Comparison of ENCODE assay signal across 32 cellular contexts in genomic region chr20:62112368-62112767, GRCh38. TPM values are rescaled to one million over a fixed set of nuclear protein-coding genes. Genes with fewer than 3 reads are reported as not detected.
DNase-seq lines count a peak whose midpoint lies in the region; ATAC-seq, FAIRE-seq and TF ChIP-seq lines count a peak whose summit lies in the region.
"Had no signal": no experiment of that assay in that cellular context is flagged by ENCODE, and none has a peak within 500 bp of the region (broad histone marks: within the 10 kb centered on the region; RNA-seq: fewer than 3 reads in every experiment).

No MANE protein-coding gene starts in this region.

- no peak overlapping the region for H3K23ac ChIP-seq in neuronal stem cell (ENCODE audit: low read depth, low read length, poor library complexity)

- CTCF ChIA-PET in HepG2 (lab: Yijun Ruan, JAX; ENCODE audit: low intra/inter-chr PET ratio, low total read pairs), result no interaction called here

- H3K79me2 ChIP-seq in HepG2 (ENCODE audit: insufficient read depth, low read length) (no peaks in the 10 kb centered on the region), osteoblast (ENCODE audit: insufficient read depth, low read length) (no peaks in the 10 kb centered on the region)

- POLR2A ChIA-PET in HepG2 (lab: Yijun Ruan, JAX), result interaction anchor here (1.1 to 1.7 kb wide), 2 partner anchors 9 to 45 kb away, joined by 3 to 4 read pairs; partner anchors contain the start of gene LSM14B

- H2AK5ac ChIP-seq in neuronal stem cell (ENCODE audit: low read depth, low read length), result no peak overlapping the region

- H2BK120ac ChIP-seq in neuronal stem cell (ENCODE audit: low read depth, low read length), result no peak overlapping the region

- H3K4me2 ChIP-seq in HepG2 (ENCODE audit: low read depth, low read length) (no peak overlapping the region), BLaER1 (no peak overlapping the region), neuronal stem cell (ENCODE audit: insufficient read depth, low read length, poor library complexity, severe bottlenecking) (no peak overlapping the region), osteoblast (ENCODE audit: insufficient read depth, low read length) (no peak overlapping the region)
- H3K4me2 ChIP-seq: A549; BLaER1 treated with 17β-estradiol and CSF1 and Interleukin-3, amounts not matched to agents 10 nM and 100 nM had no signal

- 36% methylated on average over 6 of the region's 6 CpGs for WGBS in HepG2 (ENCODE audit: low lambda C conversion rate)
- no CpG with 5 or more reads among the region's 6 CpGs for WGBS in right lobe of liver (ENCODE audit: insufficient coverage, low coverage, low lambda C conversion rate, missing lambda C conversion rate)
- no CpG with 5 or more reads among the region's 6 CpGs for WGBS in neuronal stem cell (ENCODE audit: extremely low coverage in 2 of 2, insufficient read length in 2 of 2, insufficient replicate concordance in 1 of 2), 2 donors
- WGBS in thyroid gland, 2 donors, result 93 to 94% methylated on average over 2 to 3 of the region's 6 CpGs

- TF ChIP-seq EP300 in HepG2 (IDR thresholded peaks at IDR 0.05; ENCODE audit: low read depth in 2 of 2, low read length in 2 of 2) (no peak), HepG2 (CRISPR knock-in tag; IDR thresholded peaks at IDR 0.05; ENCODE audit: borderline replicate concordance) (no peak)

- H2AFZ ChIP-seq in HepG2 (ENCODE audit: low read length) (no peak overlapping the region), neuronal stem cell (ENCODE audit: low read length) (no peak overlapping the region), osteoblast (ENCODE audit: low read length) (no peak overlapping the region)

- H3K9ac ChIP-seq in HepG2 (ENCODE audit: insufficient read depth, low read depth, low read length), result no peak overlapping the region
- H3K9ac ChIP-seq in BLaER1, result no peak overlapping the region
- H3K9ac ChIP-seq in neuronal stem cell (ENCODE audit: low read depth, low read length, poor library complexity), result no peak overlapping the region
- H3K9ac ChIP-seq: BLaER1 treated with 17β-estradiol and CSF1 and Interleukin-3, amounts not matched to agents 10 nM and 100 nM had no signal

- H3K14ac ChIP-seq in neuronal stem cell (ENCODE audit: low read length), result peak overlapping the region; percentile 56

- intact Hi-C loops in HepG2 (cut with micrococcal nuclease; ENCODE audit: unreplicated experiment), result no loop called here
- intact Hi-C loops in right lobe of liver (cut with DNase I), result no loop called here
- intact Hi-C loops in thyroid gland (cut with DNase I), result no loop called here

- no peak for FAIRE-seq in HepG2 (lab: Jason Lieb, UNC)
- FAIRE-seq: A204.1, A549, D721Med had no signal

- H3K4me1 ChIP-seq in HepG2 (ENCODE audit: insufficient read depth, low read length) (peaks cover 17% of the 10 kb centered on the region), right lobe of liver (no peaks in the 10 kb centered on the region), BLaER1 (peaks cover 6% of the 10 kb centered on the region), neuronal stem cell (ENCODE audit: control insufficient read depth in 2 of 2, insufficient read depth in 1 of 2, low read depth in 1 of 2, low read length in 2 of 2) (peaks cover 5 to 7% of the 10 kb centered on the region in 2 donors), osteoblast (ENCODE audit: insufficient read depth, low read length) (no peaks in the 10 kb centered on the region), thyroid gland (no peaks in the 10 kb centered on the region)
- H3K4me1 ChIP-seq: A549, BE2C, Caco-2 had no signal

- no peaks in the 10 kb centered on the region for H3K79me1 ChIP-seq in neuronal stem cell (ENCODE audit: low read depth, low read length)

- no peak overlapping the region for H4K91ac ChIP-seq in neuronal stem cell (ENCODE audit: low read depth, low read length, poor library complexity)

- peaks cover 35% of the 10 kb centered on the region for H3K9me3 ChIP-seq in HepG2 (ENCODE audit: low read length)
- H3K9me3 ChIP-seq in right lobe of liver, result peaks cover 0 to 13% (median 0%) of the 10 kb centered on the region in 4 donors
- H3K9me3 ChIP-seq in BLaER1, result peaks cover 86% of the 10 kb centered on the region
- H3K9me3 ChIP-seq in neuronal stem cell (replicated peaks in 1 of 2; ENCODE audit: control insufficient read depth in 2 of 2, insufficient read depth in 1 of 2, low read depth in 1 of 2, low read length in 2 of 2), result peaks cover 9 to 38% of the 10 kb centered on the region in 2 donors
- H3K9me3 ChIP-seq in osteoblast (ENCODE audit: low read depth, low read length), result peaks cover 11% of the 10 kb centered on the region
- H3K9me3 ChIP-seq in thyroid gland, result no peaks in the 10 kb centered on the region

- H3K27me3 ChIP-seq in HepG2 (ENCODE audit: control insufficient read depth in 1 of 2, insufficient read depth in 2 of 2, low read length in 2 of 2) (peaks cover 6 to 32% of the 10 kb centered on the region in 2 experiments), right lobe of liver (no peaks in the 10 kb centered on the region), BLaER1 (no peaks in the 10 kb centered on the region), neuronal stem cell (ENCODE audit: control insufficient read depth in 3 of 3, insufficient read depth in 3 of 3, low read depth in 1 of 3, low read length in 3 of 3) (no peaks in the 10 kb centered on the region), osteoblast (ENCODE audit: insufficient read depth, low read length) (peaks cover 17% of the 10 kb centered on the region), thyroid gland (no peaks in the 10 kb centered on the region)
- H3K27me3 ChIP-seq: BE2C; BLaER1 treated with 17β-estradiol and CSF1 and Interleukin-3, amounts not matched to agents 10 nM and 100 nM had no signal

- ATAC-seq in HepG2 (no peak), right lobe of liver (no peak)
- ATAC-seq: A549; CD8-positive, alpha-beta T cell had no signal

- H4K20me1 ChIP-seq in HepG2 (ENCODE audit: insufficient read depth, low read length) (no peaks in the 10 kb centered on the region), BLaER1 (no peaks in the 10 kb centered on the region), osteoblast (ENCODE audit: insufficient read depth, low read length) (no peaks in the 10 kb centered on the region)
- H4K20me1 ChIP-seq: BLaER1 treated with 17β-estradiol and CSF1 and Interleukin-3, amounts not matched to agents 10 nM and 100 nM had no signal

- H2BK12ac ChIP-seq in neuronal stem cell (ENCODE audit: low read length), result no peak overlapping the region

- H3K4ac ChIP-seq in neuronal stem cell (ENCODE audit: low read length), result no peak overlapping the region

- TF ChIP-seq RAD21 in HepG2 (CRISPR knock-in tag; IDR thresholded peaks at IDR 0.05), result no peak

- peak overlapping the region; percentile 38 for H3K18ac ChIP-seq in neuronal stem cell (ENCODE audit: low read length)

- BruUV-seq in HepG2 (replicated peaks; lab: Mats Ljungman, UMichigan), result no TSS peak

- no peaks in the 10 kb centered on the region for H3K36me3 ChIP-seq in HepG2 (replicated peaks in 1 of 2; ENCODE audit: control insufficient read depth in 1 of 2, insufficient read depth in 2 of 2, low read length in 2 of 2)
- H3K36me3 ChIP-seq in right lobe of liver, result no peaks in the 10 kb centered on the region
- H3K36me3 ChIP-seq in BLaER1, result no peaks in the 10 kb centered on the region
- H3K36me3 ChIP-seq in neuronal stem cell (replicated peaks in 1 of 2; ENCODE audit: control insufficient read depth in 2 of 2, insufficient read depth in 2 of 2, low read length in 2 of 2), result no peaks in the 10 kb centered on the region
- H3K36me3 ChIP-seq in osteoblast (ENCODE audit: insufficient read depth, low read length), result no peaks in the 10 kb centered on the region
- no peaks in the 10 kb centered on the region for H3K36me3 ChIP-seq in thyroid gland
- H3K36me3 ChIP-seq: BE2C had no signal

- TF ChIP-seq POLR2A in HepG2 (IDR thresholded peaks at IDR 0.05; ENCODE audit: insufficient read depth in 1 of 2, low read depth in 2 of 2, low read length in 2 of 2) (no peak), right lobe of liver (IDR thresholded peaks at IDR 0.05) (no peak), thyroid gland (IDR thresholded peaks at IDR 0.05) (no peak)

- H3K4me3 ChIP-seq in HepG2 (replicated peaks in 1 of 3; ENCODE audit: insufficient read depth in 1 of 3, low read depth in 2 of 3, low read length in 3 of 3), result no peak overlapping the region
- no peak overlapping the region for H3K4me3 ChIP-seq in right lobe of liver
- H3K4me3 ChIP-seq in BLaER1, result 0 out of 2 replicates have a peak overlapping the region, but pooled peaks have one; percentile 14
- H3K4me3 ChIP-seq in neuronal stem cell (ENCODE audit: low read length in 2 of 2), result no peak overlapping the region
- H3K4me3 ChIP-seq in osteoblast (ENCODE audit: insufficient read depth, low read length), result no peak overlapping the region
- no peak overlapping the region for H3K4me3 ChIP-seq in thyroid gland (replicated peaks in 1 of 3)
- H3K4me3 ChIP-seq: A549 had no signal

- peak overlapping the region; percentile 72 for H4K8ac ChIP-seq in neuronal stem cell (ENCODE audit: low read depth, low read length)

- no peak for DNase-seq in HepG2 (ENCODE audit: low spot score)
- no peak for DNase-seq in right lobe of liver
- DNase-seq in neuronal stem cell (ENCODE audit: low spot score), result no peak
- DNase-seq in osteoblast (ENCODE audit: insufficient read length, low spot score, missing footprints), result peak; percentile 83
- no peak for DNase-seq in thyroid gland
- DNase-seq in medulla oblongata (ENCODE audit: extremely low spot score), result no peak
- DNase-seq in NCI-H524 treated with DMSO at 0.1 percent for 48 hours (lab: John Stamatoyannopoulos, UW), result no peak
- DNase-seq: 8988T; ACHN; AML-193; BE2C; C1 segment of cervical spinal cord; Caco-2; Calu3; CD4-positive, alpha-beta memory T cell; CD4-positive, alpha-beta T cell; CD4-positive, CD25-positive, alpha-beta regulatory T cell; CD8-positive, alpha-beta memory T cell; CD8-positive, alpha-beta T cell; COR-L47; DMS 273 treated with DMSO at 0.1 percent for 48 hours; DMS153; DMS53; DND-41; EL had no signal

- in situ Hi-C loops in HepG2 (cut with HindIII; ENCODE audit: extremely low pct_ligation_motif_present, low pct_unique_long_range_greater_than_20kb), result no loop called here

- H2BK5ac ChIP-seq in neuronal stem cell (ENCODE audit: low read length), result peak overlapping the region; percentile 53

- TF ChIP-seq CTCF in HepG2 (CRISPR knock-in tag; IDR thresholded peaks at IDR 0.05) (no peak), right lobe of liver (IDR thresholded peaks at IDR 0.05) (no peak), osteoblast (IDR thresholded peaks at IDR 0.05; ENCODE audit: extremely low read depth, low read depth, low read length) (no peak), thyroid gland (IDR thresholded peaks at IDR 0.05) (no peak)

- no peak overlapping the region for H2BK15ac ChIP-seq in neuronal stem cell (ENCODE audit: low read length)

- H3K27ac ChIP-seq in HepG2 (ENCODE audit: extremely low read length, insufficient read depth, low read length), result no peak overlapping the region
- H3K27ac ChIP-seq in right lobe of liver, result no peak overlapping the region
- no peak overlapping the region for H3K27ac ChIP-seq in BLaER1
- H3K27ac ChIP-seq in neuronal stem cell (replicated peaks; ENCODE audit: low read length), result no peak overlapping the region
- no peak overlapping the region for H3K27ac ChIP-seq in osteoblast (ENCODE audit: low read depth, low read length)
- H3K27ac ChIP-seq in thyroid gland, result no peak overlapping the region
- H3K27ac ChIP-seq: 22Rv1; A549; BLaER1 treated with 17β-estradiol and CSF1 and Interleukin-3, amounts not matched to agents 10 nM and 100 nM; C4-2B had no signal

RNA-seq across cellular contexts. Expression of gene LSM14B, which starts 9.9 kb away (rescaled TPM):
- 77.7 and 79.2 TPM in 2 replicates for total RNA-seq in HepG2 (2016; rRNA removed; fragmentation: Illumina TruSeq; extraction: Trizol)
- 24.5 and 25.5 TPM in 2 replicates for total RNA-seq in HepG2 (2016; cell fraction: cytosol; rRNA removed; fragmentation: Illumina TruSeq; extraction: Trizol; ENCODE audit: low read depth)
- 67.6 and 79.5 TPM in 2 replicates for total RNA-seq in HepG2 (2016; cell fraction: insoluble cytoplasmic fraction; rRNA removed; fragmentation: Illumina TruSeq; extraction: Trizol)
- total RNA-seq in HepG2 (2016; cell fraction: membrane; rRNA removed; fragmentation: Illumina TruSeq; extraction: Trizol), result 64.7 and 64.9 TPM in 2 replicates
- 45.7 and 51.1 TPM in 2 replicates for total RNA-seq in HepG2 (2016; cell fraction: nucleus; rRNA removed; fragmentation: Illumina TruSeq; extraction: Trizol)
- polyA plus RNA-seq in HepG2 (2011; rRNA removed), result 43.3 and 50.4 TPM in 2 replicates
- 24.6 and 38.4 TPM in 2 replicates for polyA plus RNA-seq in HepG2 (2011; cell fraction: cytosol; rRNA removed)
- polyA plus RNA-seq in HepG2 (2011; cell fraction: nucleus; rRNA removed), result 68.1 and 80.1 TPM in 2 replicates
- polyA plus RNA-seq in HepG2 (2012), result 35.5 and 43.9 TPM in 2 replicates
- polyA plus RNA-seq in HepG2 (2016; cell fraction: cytosol; fragmentation: Illumina TruSeq; extraction: Trizol; ENCODE audit: low read depth), result 15.6 and 19.3 TPM in 2 replicates
- 70.8 and 83.3 TPM in 2 replicates for polyA plus RNA-seq in HepG2 (2016; cell fraction: insoluble cytoplasmic fraction; fragmentation: Illumina TruSeq; extraction: Trizol; ENCODE audit: low read depth)
- polyA plus RNA-seq in HepG2 (2016; cell fraction: membrane; fragmentation: Illumina TruSeq; extraction: Trizol; ENCODE audit: low read depth), result 38.0 and 40.1 TPM in 2 replicates
- polyA plus RNA-seq in HepG2 (2016; cell fraction: nucleus; fragmentation: Illumina TruSeq; extraction: Trizol; ENCODE audit: insufficient read depth, low read depth), result 84.6 and 88.2 TPM in 2 replicates
- 41.0 and 77.9 TPM in 2 replicates for polyA minus RNA-seq in HepG2 (2011; rRNA and poly(A)+ RNA removed; ENCODE audit: low replicate concordance)
- polyA minus RNA-seq in HepG2 (2011; cell fraction: cytosol; rRNA and poly(A)+ RNA removed), result 22.8 and 27.3 TPM in 2 replicates
- 35.0 and 37.7 TPM in 2 replicates for polyA minus RNA-seq in HepG2 (2011; cell fraction: nucleus; rRNA and poly(A)+ RNA removed)
- 10 to 100 TPM in 5 of 6 experiments, 1 to 10 TPM in 1; 9.5 to 19.8 (median 14.2) TPM for total RNA-seq in right lobe of liver
- 74.7 TPM for polyA plus RNA-seq in neuronal stem cell (2013, experiment 1 of 2)
- polyA plus RNA-seq in neuronal stem cell (2013, experiment 2 of 2), result 78.8 TPM
- 41.8 and 48.5 TPM in 2 replicates for total RNA-seq in osteoblast
- 10 to 100 TPM; 25.3 to 27.9 (median 25.6) TPM for total RNA-seq in thyroid gland

RNA-seq across cellular contexts. Expression of gene PSMA7, which starts 30.8 kb away (rescaled TPM):
- total RNA-seq in HepG2 (2016; rRNA removed; fragmentation: Illumina TruSeq; extraction: Trizol), result 531 and 639 TPM in 2 replicates
- 280 and 300 TPM in 2 replicates for total RNA-seq in HepG2 (2016; cell fraction: cytosol; rRNA removed; fragmentation: Illumina TruSeq; extraction: Trizol; ENCODE audit: low read depth)
- 555 and 661 TPM in 2 replicates for total RNA-seq in HepG2 (2016; cell fraction: insoluble cytoplasmic fraction; rRNA removed; fragmentation: Illumina TruSeq; extraction: Trizol)
- 259 and 300 TPM in 2 replicates for total RNA-seq in HepG2 (2016; cell fraction: membrane; rRNA removed; fragmentation: Illumina TruSeq; extraction: Trizol)
- 259 and 270 TPM in 2 replicates for total RNA-seq in HepG2 (2016; cell fraction: nucleus; rRNA removed; fragmentation: Illumina TruSeq; extraction: Trizol)
- polyA plus RNA-seq in HepG2 (2011; rRNA removed), result 571 and 631 TPM in 2 replicates
- 539 and 602 TPM in 2 replicates for polyA plus RNA-seq in HepG2 (2011; cell fraction: cytosol; rRNA removed)
- 375 and 401 TPM in 2 replicates for polyA plus RNA-seq in HepG2 (2011; cell fraction: nucleus; rRNA removed)
- polyA plus RNA-seq in HepG2 (2012), result 283 and 330 TPM in 2 replicates
- 290 and 328 TPM in 2 replicates for polyA plus RNA-seq in HepG2 (2016; cell fraction: cytosol; fragmentation: Illumina TruSeq; extraction: Trizol; ENCODE audit: low read depth)
- 656 and 720 TPM in 2 replicates for polyA plus RNA-seq in HepG2 (2016; cell fraction: insoluble cytoplasmic fraction; fragmentation: Illumina TruSeq; extraction: Trizol; ENCODE audit: low read depth)
- 233 and 270 TPM in 2 replicates for polyA plus RNA-seq in HepG2 (2016; cell fraction: membrane; fragmentation: Illumina TruSeq; extraction: Trizol; ENCODE audit: low read depth)
- polyA plus RNA-seq in HepG2 (2016; cell fraction: nucleus; fragmentation: Illumina TruSeq; extraction: Trizol; ENCODE audit: insufficient read depth, low read depth), result 418 and 431 TPM in 2 replicates
- polyA minus RNA-seq in HepG2 (2011; rRNA and poly(A)+ RNA removed; ENCODE audit: low replicate concordance), result 380 and 541 TPM in 2 replicates
- polyA minus RNA-seq in HepG2 (2011; cell fraction: cytosol; rRNA and poly(A)+ RNA removed), result 93.0 and 111 TPM in 2 replicates
- polyA minus RNA-seq in HepG2 (2011; cell fraction: nucleus; rRNA and poly(A)+ RNA removed), result 111 and 120 TPM in 2 replicates
- total RNA-seq in right lobe of liver, result 100 to 1,000 TPM; 108 to 268 (median 116) TPM
- polyA plus RNA-seq in neuronal stem cell (2013, experiment 1 of 2), result 299 TPM
- 308 TPM for polyA plus RNA-seq in neuronal stem cell (2013, experiment 2 of 2)
- total RNA-seq in osteoblast, result 208 and 215 TPM in 2 replicates
- 100 to 1,000 TPM; 213 to 288 (median 261) TPM for total RNA-seq in thyroid gland

RNA-seq across cellular contexts. Expression of gene SS18L1, which starts 31.2 kb away (rescaled TPM):
- total RNA-seq in HepG2 (2016; rRNA removed; fragmentation: Illumina TruSeq; extraction: Trizol) (15.3 and 17.8 TPM in 2 replicates), right lobe of liver (10 to 100 TPM; 14.1 to 26.5 (median 23.7) TPM), osteoblast (12.7 TPM in 2 replicates), thyroid gland (10 to 100 TPM; 12.2 to 22.0 (median 15.2) TPM)
- 8.6 and 10.0 TPM in 2 replicates for total RNA-seq in HepG2 (2016; cell fraction: cytosol; rRNA removed; fragmentation: Illumina TruSeq; extraction: Trizol; ENCODE audit: low read depth)
- 14.3 and 17.3 TPM in 2 replicates for total RNA-seq in HepG2 (2016; cell fraction: insoluble cytoplasmic fraction; rRNA removed; fragmentation: Illumina TruSeq; extraction: Trizol)
- total RNA-seq in HepG2 (2016; cell fraction: membrane; rRNA removed; fragmentation: Illumina TruSeq; extraction: Trizol), result 13.2 and 13.6 TPM in 2 replicates
- 21.3 and 26.0 TPM in 2 replicates for total RNA-seq in HepG2 (2016; cell fraction: nucleus; rRNA removed; fragmentation: Illumina TruSeq; extraction: Trizol)
- polyA plus RNA-seq in HepG2 (2011; rRNA removed), result 27.6 and 32.0 TPM in 2 replicates
- 13.9 and 24.3 TPM in 2 replicates for polyA plus RNA-seq in HepG2 (2011; cell fraction: cytosol; rRNA removed)
- polyA plus RNA-seq in HepG2 (2011; cell fraction: nucleus; rRNA removed), result 94.6 and 141 TPM in 2 replicates
- polyA plus RNA-seq in HepG2 (2012), result 16.9 and 17.6 TPM in 2 replicates
- polyA plus RNA-seq in HepG2 (2016; cell fraction: cytosol; fragmentation: Illumina TruSeq; extraction: Trizol; ENCODE audit: low read depth), result 2.6 and 2.8 TPM in 2 replicates
- polyA plus RNA-seq in HepG2 (2016; cell fraction: insoluble cytoplasmic fraction; fragmentation: Illumina TruSeq; extraction: Trizol; ENCODE audit: low read depth), result 12.8 and 13.4 TPM in 2 replicates
- polyA plus RNA-seq in HepG2 (2016; cell fraction: membrane; fragmentation: Illumina TruSeq; extraction: Trizol; ENCODE audit: low read depth), result 5.4 and 6.3 TPM in 2 replicates
- polyA plus RNA-seq in HepG2 (2016; cell fraction: nucleus; fragmentation: Illumina TruSeq; extraction: Trizol; ENCODE audit: insufficient read depth, low read depth), result 60.6 and 69.1 TPM in 2 replicates
- polyA minus RNA-seq in HepG2 (2011; rRNA and poly(A)+ RNA removed; ENCODE audit: low replicate concordance), result 32.8 and 53.5 TPM in 2 replicates
- 14.5 and 16.4 TPM in 2 replicates for polyA minus RNA-seq in HepG2 (2011; cell fraction: cytosol; rRNA and poly(A)+ RNA removed)
- polyA minus RNA-seq in HepG2 (2011; cell fraction: nucleus; rRNA and poly(A)+ RNA removed), result 30.1 and 33.4 TPM in 2 replicates
- polyA plus RNA-seq in neuronal stem cell (2013, experiment 1 of 2), result 13.7 TPM
- 13.4 TPM for polyA plus RNA-seq in neuronal stem cell (2013, experiment 2 of 2)

RNA-seq across cellular contexts. Expression of gene TAF4, which starts 46.7 kb away (rescaled TPM):
- 12.0 and 12.2 TPM in 2 replicates for total RNA-seq in HepG2 (2016; rRNA removed; fragmentation: Illumina TruSeq; extraction: Trizol)
- total RNA-seq in HepG2 (2016; cell fraction: cytosol; rRNA removed; fragmentation: Illumina TruSeq; extraction: Trizol; ENCODE audit: low read depth), result 13.2 and 13.9 TPM in 2 replicates
- 10.5 and 10.7 TPM in 2 replicates for total RNA-seq in HepG2 (2016; cell fraction: insoluble cytoplasmic fraction; rRNA removed; fragmentation: Illumina TruSeq; extraction: Trizol)
- total RNA-seq in HepG2 (2016; cell fraction: membrane; rRNA removed; fragmentation: Illumina TruSeq; extraction: Trizol), result 14.0 and 18.0 TPM in 2 replicates
- total RNA-seq in HepG2 (2016; cell fraction: nucleus; rRNA removed; fragmentation: Illumina TruSeq; extraction: Trizol), result 14.1 and 16.1 TPM in 2 replicates
- 5.9 and 6.6 TPM in 2 replicates for polyA plus RNA-seq in HepG2 (2011; rRNA removed)
- polyA plus RNA-seq in HepG2 (2011; cell fraction: cytosol; rRNA removed), result 5.5 and 6.6 TPM in 2 replicates
- polyA plus RNA-seq in HepG2 (2011; cell fraction: nucleus; rRNA removed), result 27.0 and 32.1 TPM in 2 replicates
- polyA plus RNA-seq in HepG2 (2012), result 18.4 and 21.6 TPM in 2 replicates
- 2.0 and 2.2 TPM in 2 replicates for polyA plus RNA-seq in HepG2 (2016; cell fraction: cytosol; fragmentation: Illumina TruSeq; extraction: Trizol; ENCODE audit: low read depth)
- polyA plus RNA-seq in HepG2 (2016; cell fraction: insoluble cytoplasmic fraction; fragmentation: Illumina TruSeq; extraction: Trizol; ENCODE audit: low read depth), result 19.2 and 31.8 TPM in 2 replicates
- polyA plus RNA-seq in HepG2 (2016; cell fraction: membrane; fragmentation: Illumina TruSeq; extraction: Trizol; ENCODE audit: low read depth), result 8.0 and 10.2 TPM in 2 replicates
- 44.2 and 48.9 TPM in 2 replicates for polyA plus RNA-seq in HepG2 (2016; cell fraction: nucleus; fragmentation: Illumina TruSeq; extraction: Trizol; ENCODE audit: insufficient read depth, low read depth)
- 9.9 and 36.8 TPM in 2 replicates for polyA minus RNA-seq in HepG2 (2011; rRNA and poly(A)+ RNA removed; ENCODE audit: low replicate concordance)
- 21.1 and 21.8 TPM in 2 replicates for polyA minus RNA-seq in HepG2 (2011; cell fraction: cytosol; rRNA and poly(A)+ RNA removed)
- polyA minus RNA-seq in HepG2 (2011; cell fraction: nucleus; rRNA and poly(A)+ RNA removed), result 21.1 and 25.4 TPM in 2 replicates
- total RNA-seq in right lobe of liver, result 10 to 100 TPM in 4 of 6 experiments, 1 to 10 TPM in 2; 9.0 to 13.0 (median 11.3) TPM
- 13.5 TPM for polyA plus RNA-seq in neuronal stem cell (2013, experiment 1 of 2)
- polyA plus RNA-seq in neuronal stem cell (2013, experiment 2 of 2), result 15.0 TPM
- total RNA-seq in osteoblast, result 4.3 and 4.7 TPM in 2 replicates
- 10 to 100 TPM; 13.9 to 22.0 (median 18.6) TPM for total RNA-seq in thyroid gland
